8 cellular contexts compared by ENCODE assay signal in genomic region chr1:1304331-1305299, GRCh38. TPM values are rescaled to one million over a fixed set of nuclear protein-coding genes. Genes with fewer than 3 reads are reported as not detected.
A peak's percentile ranks its signal among the peaks of the same experiment; 100 is the strongest.
DNase-seq lines count a peak whose midpoint lies in the region; ATAC-seq and TF ChIP-seq lines count a peak whose summit lies in the region.

No MANE protein-coding gene starts in this region.

- H3K27me3 ChIP-seq in naive thymus-derived CD4-positive, alpha-beta T cell (ENCODE audit: control insufficient read depth in 2 of 2, insufficient read depth in 2 of 2, low read length in 2 of 2), result no peaks in the 10 kb centered on the region

- no peaks in the 10 kb centered on the region for H3K36me3 ChIP-seq in naive thymus-derived CD4-positive, alpha-beta T cell (ENCODE audit: control insufficient read depth in 2 of 3, insufficient read depth in 3 of 3, low read length in 3 of 3)

- H3K4me3 Mint-ChIP-seq in CD14-positive monocyte, result peak overlapping the region; percentile 81 to 90
- H3K4me3 Mint-ChIP-seq in naive thymus-derived CD4-positive, alpha-beta T cell, result peak overlapping the region; percentile 42 to 91 (median 85)

- DNase-seq in CD14-positive monocyte (ENCODE audit: low spot score) (no peak), T1000 (lab: John Stamatoyannopoulos, UW) (peak; percentile 55), fibroblast of peridontal ligament (ENCODE audit: extremely low read depth) (peak; percentile 67)
- DNase-seq in naive thymus-derived CD4-positive, alpha-beta T cell, result no peak
- no peak for DNase-seq in stimulated activated naive CD4-positive, alpha-beta T cell treated with Interleukin-2 at 50 U/mL for 16 hours (lab: John Stamatoyannopoulos, UW)
- DNase-seq in stimulated activated naive CD4-positive, alpha-beta T cell (lab: John Stamatoyannopoulos, UW), result no peak

- peak overlapping the region; percentile 53 for H3K4me3 ChIP-seq in naive thymus-derived CD4-positive, alpha-beta T cell (ENCODE audit: low read length)

- TF ChIP-seq RAD21 in Ishikawa (IDR thresholded peaks at IDR 0.05; ENCODE audit: low read depth), result no peak

- CTCF ChIA-PET in naive thymus-derived CD4-positive, alpha-beta T cell (lab: Charles Lee), result interaction anchor here (0.5 to 1.0 kb wide), 6 partner anchors 44 to 202 kb away, joined by 3 to 4 read pairs (median 4); no protein-coding TSS in a partner anchor

- TF ChIP-seq CTCF in CD14-positive monocyte (IDR thresholded peaks at IDR 0.05), result no peak

- TF ChIP-seq EP300 in Ishikawa (IDR thresholded peaks at IDR 0.05; ENCODE audit: borderline replicate concordance), result no peak

- H3K9me3 Mint-ChIP-seq in CD14-positive monocyte, result no peaks in the 10 kb centered on the region
- H3K9me3 Mint-ChIP-seq in naive thymus-derived CD4-positive, alpha-beta T cell, result peaks cover 0 to 2% (median 0%) of the 10 kb centered on the region in 11 donors

- H3K27ac ChIP-seq in naive thymus-derived CD4-positive, alpha-beta T cell (ENCODE audit: low read depth, low read length), result peak overlapping the region; percentile 57

- H3K9me3 ChIP-seq in naive thymus-derived CD4-positive, alpha-beta T cell (ENCODE audit: control insufficient read depth in 2 of 3, low read length in 3 of 3), result no peaks in the 10 kb centered on the region

- H3K36me3 Mint-ChIP-seq in CD14-positive monocyte, result peaks cover 0 to 9% of the 10 kb centered on the region in 2 donors
- H3K36me3 Mint-ChIP-seq in naive thymus-derived CD4-positive, alpha-beta T cell, result peaks cover 0 to 4% (median 0%) of the 10 kb centered on the region in 5 donors

- peaks cover 28 to 34% of the 10 kb centered on the region in 2 donors for H3K4me1 ChIP-seq in naive thymus-derived CD4-positive, alpha-beta T cell (ENCODE audit: control insufficient read depth in 2 of 2, insufficient read depth in 2 of 2, low read length in 2 of 2)

- H3K27ac Mint-ChIP-seq in CD14-positive monocyte, result peak overlapping the region; percentile 15 to 86 (median 76)
- peak overlapping the region in 7 of 9 donors; percentile 38 to 87 (median 68) for H3K27ac Mint-ChIP-seq in naive thymus-derived CD4-positive, alpha-beta T cell

- intact Hi-C loops in CD14-positive monocyte (cut with micrococcal nuclease), result loop anchor here in 1 of 2 donors (5.0 kb wide), 2 partner anchors 73 to 478 kb away; partner anchors contain the start of gene AURKAIP1
- intact Hi-C loops in naive thymus-derived CD4-positive, alpha-beta T cell (cut with micrococcal nuclease), result loop anchor here (1.0 to 10.0 kb wide), 5 partner anchors 52 to 292 kb away; partner anchors contain the start of genes ISG15 (in 2 of the 2) and ATAD3A (in 1 of the 2)

- H3K4me1 Mint-ChIP-seq in CD14-positive monocyte, result peaks cover 34% of the 10 kb centered on the region
- H3K4me1 Mint-ChIP-seq in naive thymus-derived CD4-positive, alpha-beta T cell, result peaks cover 11 to 24% (median 18%) of the 10 kb centered on the region in 7 donors

- POLR2A ChIA-PET in naive thymus-derived CD4-positive, alpha-beta T cell (lab: Charles Lee), result interaction anchor here (0.6 to 1.3 kb wide), 8 partner anchors 14 to 202 kb away, joined by 3 to 6 read pairs (median 3); partner anchors contain the start of gene AURKAIP1

- ATAC-seq in naive thymus-derived CD4-positive, alpha-beta T cell, result no peak
- ATAC-seq in HG02763 (IDR thresholded peaks at IDR 0.05; ENCODE audit: unreplicated experiment), result no peak

- H3K27me3 Mint-ChIP-seq in CD14-positive monocyte (ENCODE audit: low read depth in 3 of 3), result peaks cover 0 to 6% (median 2%) of the 10 kb centered on the region in 3 donors
- H3K27me3 Mint-ChIP-seq in naive thymus-derived CD4-positive, alpha-beta T cell, result no peaks in the 10 kb centered on the region

TF ChIP-seq in Ishikawa, 13 proteins besides CTCF, POLR2A, EP300 and RAD21:
- no peak for TF ChIP-seq ZBTB7A (IDR thresholded peaks at IDR 0.05; ENCODE audit: low read depth)
- TF ChIP-seq, protein P1, sequence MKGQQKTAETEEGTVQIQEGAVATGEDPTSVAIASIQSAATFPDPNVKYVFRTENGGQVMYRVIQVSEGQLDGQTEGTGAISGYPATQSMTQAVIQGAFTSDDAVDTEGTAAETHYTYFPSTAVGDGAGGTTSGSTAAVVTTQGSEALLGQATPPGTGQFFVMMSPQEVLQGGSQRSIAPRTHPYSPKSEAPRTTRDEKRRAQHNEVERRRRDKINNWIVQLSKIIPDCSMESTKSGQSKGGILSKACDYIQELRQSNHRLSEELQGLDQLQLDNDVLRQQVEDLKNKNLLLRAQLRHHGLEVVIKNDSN (IDR thresholded peaks at IDR 0.05), result peak; percentile 75

RNA-seq across cellular contexts. Expression of gene ACAP3, which starts 3.1 kb away (rescaled TPM):
- 1 to 10 TPM; 3.5 to 4.0 TPM for polyA plus RNA-seq in CD14-positive monocyte
- 10 to 100 TPM; 51.5 to 70.8 (median 58.2) TPM for total RNA-seq in naive thymus-derived CD4-positive, alpha-beta T cell
- polyA plus RNA-seq in naive thymus-derived CD4-positive, alpha-beta T cell, result 1 to 10 TPM; 3.2 to 5.9 TPM

RNA-seq across cellular contexts. Expression of gene PUSL1, which starts 3.8 kb away (rescaled TPM):
- polyA plus RNA-seq in CD14-positive monocyte, result 10 to 100 TPM; 13.8 to 14.8 TPM
- 10 to 100 TPM; 17.7 to 25.4 (median 19.4) TPM for total RNA-seq in naive thymus-derived CD4-positive, alpha-beta T cell
- polyA plus RNA-seq in naive thymus-derived CD4-positive, alpha-beta T cell, result 10 to 100 TPM; 16.2 to 26.1 TPM

RNA-seq across cellular contexts. Expression of gene INTS11, which starts 19.8 kb away (rescaled TPM):
- 10 to 100 TPM; 46.2 to 49.6 TPM for polyA plus RNA-seq in CD14-positive monocyte
- total RNA-seq in naive thymus-derived CD4-positive, alpha-beta T cell, result 100 to 1,000 TPM; 126 to 187 (median 161) TPM
- polyA plus RNA-seq in naive thymus-derived CD4-positive, alpha-beta T cell, result 10 to 100 TPM; 62.8 to 74.0 TPM

RNA-seq across cellular contexts. Expression of gene CPTP, which starts 20.0 kb away (rescaled TPM):
- polyA plus RNA-seq in CD14-positive monocyte, result 1 to 10 TPM; 7.4 to 7.7 TPM
- total RNA-seq in naive thymus-derived CD4-positive, alpha-beta T cell, result 10 to 100 TPM; 11.5 to 29.3 (median 19.1) TPM
- 10 to 100 TPM; 17.7 to 26.5 TPM for polyA plus RNA-seq in naive thymus-derived CD4-positive, alpha-beta T cell

RNA-seq across cellular contexts. Expression of gene SCNN1D, which starts 24.4 kb away (rescaled TPM):
- polyA plus RNA-seq in CD14-positive monocyte, result not detected
- total RNA-seq in naive thymus-derived CD4-positive, alpha-beta T cell, result 10 to 100 TPM in 3 of 5 experiments, 1 to 10 TPM in 2; 4.2 to 15.8 (median 10.1) TPM
- polyA plus RNA-seq in naive thymus-derived CD4-positive, alpha-beta T cell, result not detected

Comparison
In these comparisons a context has a peak if more than half of its experiments do, and no peak if none do; other contexts are left out.
1. DNase-seq: peak in T1000 (single experiment) and fibroblast of peridontal ligament (single experiment); none in CD14-positive monocyte (single experiment), naive thymus-derived CD4-positive, alpha-beta T cell (0 of 9), stimulated activated naive CD4-positive, alpha-beta T cell treated with Interleukin-2 at 50 U/mL for 16 hours (single experiment) and stimulated activated naive CD4-positive, alpha-beta T cell (0 of 6).